8 cellular contexts compared by ENCODE assay signal in genomic region chr1:22452401-22452963, GRCh38. TPM values are rescaled to one million over a fixed set of nuclear protein-coding genes. Genes with fewer than 3 reads are reported as not detected.
A peak's percentile ranks its signal among the peaks of the same experiment; 100 is the strongest.
DNase-seq lines count a peak whose midpoint lies in the region; ATAC-seq and TF ChIP-seq lines count a peak whose summit lies in the region.

No MANE protein-coding gene starts in this region.

- DNase-seq in activated T-cell treated with anti-CD3 and anti-CD28 coated beads, Interleukin-2, amount 50 U/mL, for 4 hours = no peak
- no peak for DNase-seq in activated T-cell treated with anti-CD3 and anti-CD28 coated beads, Interleukin-2, amount 50 U/mL, for 1 hour
- DNase-seq in HFF-Myc (ENCODE audit: extremely low read depth, low read depth) = no peak
- DNase-seq in NCI-H1105 (lab: John Stamatoyannopoulos, UW) = peak; percentile 27
- no peak for DNase-seq in activated naive CD4-positive, alpha-beta T cell treated with anti-CD3 and anti-CD28 coated beads, Interleukin-2, amount 50 U/mL, for 72 hours (ENCODE audit: low spot score in 2 of 2)
- no peak for DNase-seq in Right ventricle myocardium superior
- DNase-seq in ovary = peak in 3 of 5 donors; percentile 43 to 53 (median 44)
- no peak for DNase-seq in CD1c-positive myeloid dendritic cell (ENCODE audit: extremely low spot score)

- 0 to 3% (median 1%) methylated on average over 14 of the region's 14 CpGs for WGBS in ovary, 3 donors

- no peak for TF ChIP-seq POLR2A in ovary (IDR thresholded peaks at IDR 0.05)

- no peaks in the 10 kb centered on the region for H3K9me3 Mint-ChIP-seq in activated T-cell treated with anti-CD3 and anti-CD28 coated beads, Interleukin-2, amount 50 U/mL, for 4 hours
- H3K9me3 Mint-ChIP-seq in activated naive CD4-positive, alpha-beta T cell treated with anti-CD3 and anti-CD28 coated beads, Interleukin-2, amount 50 U/mL, for 72 hours = peaks cover 0 to 6% of the 10 kb centered on the region in 2 donors

- H3K36me3 Mint-ChIP-seq in activated T-cell treated with anti-CD3 and anti-CD28 coated beads, Interleukin-2, amount 50 U/mL, for 4 hours (ENCODE audit: insufficient read depth) = peaks cover 4% of the 10 kb centered on the region
- peaks cover 7 to 13% of the 10 kb centered on the region in 2 donors for H3K36me3 Mint-ChIP-seq in activated naive CD4-positive, alpha-beta T cell treated with anti-CD3 and anti-CD28 coated beads, Interleukin-2, amount 50 U/mL, for 72 hours

- peaks cover 40% of the 10 kb centered on the region for H3K4me1 Mint-ChIP-seq in activated T-cell treated with anti-CD3 and anti-CD28 coated beads, Interleukin-2, amount 50 U/mL, for 4 hours (ENCODE audit: low read depth)

- peak; percentile 23 to 25 for ATAC-seq in activated T-cell treated with anti-CD3 and anti-CD28 coated beads, Interleukin-2, amount 50 U/mL, for 4 hours
- peak in 1 of 2 donors; percentile 17 for ATAC-seq in activated naive CD4-positive, alpha-beta T cell treated with anti-CD3 and anti-CD28 coated beads, Interleukin-2, amount 50 U/mL, for 72 hours
- ATAC-seq in Right ventricle myocardium superior (ENCODE audit: poor library complexity) = peak; percentile 63

- peaks cover 8% of the 10 kb centered on the region for H3K4me1 ChIP-seq in ovary (ENCODE audit: insufficient read depth)

- no peaks in the 10 kb centered on the region for H3K27me3 Mint-ChIP-seq in activated T-cell treated with anti-CD3 and anti-CD28 coated beads, Interleukin-2, amount 50 U/mL, for 4 hours (ENCODE audit: low read depth)

- TF ChIP-seq CTCF in HFF-Myc (IDR thresholded peaks at IDR 0.05; ENCODE audit: low read depth, low read length, missing control alignments) (no peak), ovary (IDR thresholded peaks at IDR 0.05) (no peak)

- no peaks in the 10 kb centered on the region for H3K27me3 ChIP-seq in ovary

- H3K4me3 ChIP-seq in HFF-Myc (replicated peaks; ENCODE audit: low read depth, low read length) (peak overlapping the region; percentile 81), ovary (peak overlapping the region; percentile 86)

- H3K36me3 ChIP-seq in ovary = no peaks in the 10 kb centered on the region

- H3K9me3 ChIP-seq in ovary = no peaks in the 10 kb centered on the region

- peak overlapping the region; percentile 90 to 97 for H3K27ac Mint-ChIP-seq in activated naive CD4-positive, alpha-beta T cell treated with anti-CD3 and anti-CD28 coated beads, Interleukin-2, amount 50 U/mL, for 72 hours

- peak overlapping the region; percentile 87 to 93 for H3K27ac ChIP-seq in ovary

- TF ChIP-seq EP300 in ovary (IDR thresholded peaks at IDR 0.05) = no peak

- intact Hi-C loops in Right ventricle myocardium superior (cut with DNase I) = no loop called here
- intact Hi-C loops in ovary (cut with DNase I) = no loop called here

- peak overlapping the region; percentile 98 for H3K4me3 Mint-ChIP-seq in activated T-cell treated with anti-CD3 and anti-CD28 coated beads, Interleukin-2, amount 50 U/mL, for 4 hours

RNA-seq across cellular contexts. Expression of gene ZBTB40, which starts 0.8 kb away (rescaled TPM):
- 10 to 100 TPM; 21.4 to 24.8 (median 24.5) TPM for total RNA-seq in activated T-cell treated with anti-CD3 and anti-CD28 coated beads, Interleukin-2, amount 50 U/mL, for 4 hours
- total RNA-seq in activated naive CD4-positive, alpha-beta T cell treated with anti-CD3 and anti-CD28 coated beads, Interleukin-2, amount 50 U/mL, for 72 hours = 10 to 100 TPM; 15.9 to 16.3 TPM
- 15.0 TPM for total RNA-seq in Right ventricle myocardium superior
- 10 to 100 TPM; 11.6 to 26.0 (median 22.9) TPM for total RNA-seq in ovary
- 10 to 100 TPM in 1 of 2 donors, 1 to 10 TPM in 1; 8.3 to 19.1 TPM for polyA plus RNA-seq in ovary

Comparison
In these comparisons a context has a peak if more than half of its experiments do, and no peak if none do; other contexts are left out.
1. DNase-seq: peak in NCI-H1105 (single experiment) and ovary (3 of 5); none in activated T-cell treated with anti-CD3 and anti-CD28 coated beads, Interleukin-2, amount 50 U/mL, for 4 hours (single experiment), activated T-cell treated with anti-CD3 and anti-CD28 coated beads, Interleukin-2, amount 50 U/mL, for 1 hour (single experiment), HFF-Myc (single experiment), activated naive CD4-positive, alpha-beta T cell treated with anti-CD3 and anti-CD28 coated beads, Interleukin-2, amount 50 U/mL, for 72 hours (0 of 2), Right ventricle myocardium superior (single experiment) and CD1c-positive myeloid dendritic cell (single experiment).